24 cellular contexts compared by ENCODE assay signal in genomic region chr20:48471734-48472408, GRCh38.
"Had no signal": no experiment of that assay in that cellular context is flagged by ENCODE, and none has a peak within 500 bp of the region (broad histone marks: within the 10 kb centered on the region; RNA-seq: fewer than 3 reads in every experiment).

No MANE protein-coding gene starts in this region.

- H3K9me3 ChIP-seq: adrenal gland, body of pancreas, left lung, lower lobe of right lung, tibial nerve had no signal

- DNase-seq: activated CD4-positive, alpha-beta T cell treated with anti-CD3 and anti-CD28 coated beads for 48 hours; activated CD4-positive, alpha-beta T cell treated with anti-CD3 and anti-CD28 coated beads, Interleukin-2, amount 50 U/mL, for 48 hours; activated CD8-positive, alpha-beta memory T cell treated with anti-CD3 and anti-CD28 coated beads for 24 hours; activated effector memory CD4-positive, alpha-beta T cell treated with anti-CD3 and anti-CD28 coated beads, Interleukin-2, amount 50 U/mL, for 16 hours; activated naive CD4-positive, alpha-beta T cell treated with anti-CD3 and anti-CD28 coated beads for 36 hours; activated naive CD8-positive, alpha-beta T cell treated with anti-CD3 and anti-CD28 coated beads for 36 hours; adrenal gland; aorta; body of pancreas; effector memory CD4-positive, alpha-beta T cell; erythroblast; foreskin keratinocyte; left lung; lower lobe of right lung; mesenchymal stem cell; natural killer cell; small intestine; stimulated activated CD4-positive, alpha-beta T cell treated with anti-CD3 and anti-CD28 coated beads, Interleukin-4, amount 100 ng/mL, for 4 hours; stimulated activated CD8-positive, alpha-beta memory T cell treated with anti-CD3 and anti-CD28 coated beads, Interleukin-4, amount 100 ng/mL, for 48 hours had no signal

- H3K27ac ChIP-seq: adrenal gland, body of pancreas, coronary artery, dorsolateral prefrontal cortex, foreskin keratinocyte, left lung, lower lobe of right lung, VCaP had no signal

- H3K27me3 ChIP-seq: adrenal gland, body of pancreas, foreskin keratinocyte, tibial nerve had no signal

- H3K36me3 ChIP-seq: adrenal gland, left lung, lower lobe of right lung, tibial nerve had no signal

- FAIRE-seq: islet of Langerhans, small intestine had no signal

- H3K4me3 ChIP-seq: adrenal gland, body of pancreas, coronary artery, dorsolateral prefrontal cortex, left lung, lower lobe of right lung, tibial nerve had no signal

- H3K4me1 ChIP-seq: adrenal gland, body of pancreas, foreskin keratinocyte, left lung, lower lobe of right lung, tibial nerve had no signal
